In genomic region chr2:16635796-16636699, GRCh38 we compare ENCODE assay signal across 10 cellular contexts. TPM values are rescaled to one million over a fixed set of nuclear protein-coding genes. Genes with fewer than 3 reads are reported as not detected.
DNase-seq lines count a peak whose midpoint lies in the region; ATAC-seq, FAIRE-seq and TF ChIP-seq lines count a peak whose summit lies in the region.
"Had no signal": no experiment of that assay in that cellular context is flagged by ENCODE, and none has a peak within 500 bp of the region (broad histone marks: within the 10 kb centered on the region; RNA-seq: fewer than 3 reads in every experiment).

No MANE protein-coding gene starts in this region.

- peak; percentile 94 for DNase-seq in A673 (ENCODE audit: low spot score)
- DNase-seq in medulla oblongata (ENCODE audit: extremely low spot score): peak; percentile 65
- DNase-seq in left lobe of liver (ENCODE audit: low spot score): no peak
- DNase-seq in MCF 10A (ENCODE audit: unreplicated experiment): no peak
- no peak for DNase-seq in GM12892 (ENCODE audit: insufficient read length)

- TF ChIP-seq POLR2A in GM12892 (IDR thresholded peaks at IDR 0.05; ENCODE audit: low read depth, low read length): no peak

- no peak overlapping the region for H3K4me3 Mint-ChIP-seq in MCF 10A (ENCODE audit: unreplicated experiment)
- H3K4me3 Mint-ChIP-seq: activated T-helper 17 cell treated with anti-CD3 and anti-CD28 coated beads, Interleukin-2, amount 50 U/mL, for 72 hours had no signal

- FAIRE-seq in GM12892 (lab: Jason Lieb, UNC): no peak

- ATAC-seq in HG03432 (IDR thresholded peaks at IDR 0.05; ENCODE audit: unreplicated experiment): peak; percentile 49
- peak; percentile 55; the same call in 1 of the 3 replicates for ATAC-seq in SK-N-SH treated with all-trans-retinoic acid at 6 μM for 48 hours
- ATAC-seq in left lobe of liver: no peak
- ATAC-seq in activated CD4-positive, CD25-positive, alpha-beta regulatory T cell treated with anti-CD3 and anti-CD28 coated beads, Interleukin-2, amount 50 U/mL, for 24 hours: no peak
- ATAC-seq: activated T-helper 17 cell treated with anti-CD3 and anti-CD28 coated beads, Interleukin-2, amount 50 U/mL, for 72 hours had no signal

- H3K4me1 Mint-ChIP-seq in MCF 10A (ENCODE audit: insufficient read depth, unreplicated experiment): peaks cover 8% of the 10 kb centered on the region
- H3K4me1 Mint-ChIP-seq: activated T-helper 17 cell treated with anti-CD3 and anti-CD28 coated beads, Interleukin-2, amount 50 U/mL, for 72 hours had no signal

- H3K27me3 ChIP-seq in A673 (replicated peaks; ENCODE audit: insufficient read depth, low read depth, low read length, poor library complexity): no peaks in the 10 kb centered on the region
- H3K27me3 ChIP-seq: SJSA1 had no signal

- peaks cover 100% of the 10 kb centered on the region for H3K4me1 ChIP-seq in A673 (ENCODE audit: insufficient read depth, low read length, poor library complexity, severe bottlenecking)

- intact Hi-C loops in A673 (cut with micrococcal nuclease; ENCODE audit: unreplicated experiment): loop anchor here (10.0 kb wide), 1 partner anchor 989 kb away; no protein-coding TSS in a partner anchor
- intact Hi-C loops in MCF 10A (cut with micrococcal nuclease): no loop called here

- H3K9me3 ChIP-seq in A673 (ENCODE audit: low read depth, low read length, poor library complexity, severe bottlenecking): no peaks in the 10 kb centered on the region
- H3K9me3 ChIP-seq: SJSA1 had no signal

- BruUV-seq in A673 (replicated peaks; lab: Mats Ljungman, UMichigan): no TSS peak
- no TSS peak for BruUV-seq in MCF 10A (replicated peaks; lab: Mats Ljungman, UMichigan)

- CTCF ChIA-PET in A673 (lab: Charles Lee): interaction anchor here (1.0 kb wide), 1 partner anchor 18 kb away, joined by 4 read pairs; no protein-coding TSS in a partner anchor
- CTCF ChIA-PET in MCF 10A (lab: Yijun Ruan, JAX): interaction anchor here (0.5 to 4.1 kb wide), 7 partner anchors 8 to 1036 kb away, joined by 3 to 16 read pairs (median 3); no protein-coding TSS in a partner anchor

- H3K9me3 Mint-ChIP-seq in MCF 10A (ENCODE audit: unreplicated experiment): no peaks in the 10 kb centered on the region
- H3K9me3 Mint-ChIP-seq: activated T-helper 17 cell treated with anti-CD3 and anti-CD28 coated beads, Interleukin-2, amount 50 U/mL, for 72 hours had no signal

- POLR2A ChIA-PET in A673 (lab: Charles Lee; ENCODE audit: low non-redundant PET): interaction anchor here (0.6 kb wide), 1 partner anchor 64 kb away, joined by 3 read pairs; no protein-coding TSS in a partner anchor
- POLR2A ChIA-PET in MCF 10A (lab: Yijun Ruan, JAX): interaction anchor here (0.8 to 1.5 kb wide), 5 partner anchors 14 to 104 kb away, joined by 3 to 5 read pairs (median 4); no protein-coding TSS in a partner anchor

- no peak overlapping the region for H3K27ac Mint-ChIP-seq in MCF 10A (ENCODE audit: low read depth, unreplicated experiment)
- H3K27ac Mint-ChIP-seq: activated T-helper 17 cell treated with anti-CD3 and anti-CD28 coated beads, Interleukin-2, amount 50 U/mL, for 72 hours had no signal

- H3K4me3 ChIP-seq in A673 (ENCODE audit: low read depth, low read length, poor library complexity, severe bottlenecking): peak overlapping the region; percentile 2
- H3K4me3 ChIP-seq: SJSA1 had no signal

- no peaks in the 10 kb centered on the region for H3K36me3 Mint-ChIP-seq in MCF 10A (ENCODE audit: insufficient read depth, unreplicated experiment)

- peaks cover 41% of the 10 kb centered on the region for H3K36me3 ChIP-seq in A673 (ENCODE audit: insufficient read depth, low read length, poor library complexity, severe bottlenecking)
- H3K36me3 ChIP-seq: SJSA1 had no signal

- 0 out of 2 replicates have a peak, but pooled peaks have one; percentile 31 for TF ChIP-seq CTCF in A673 (conservative IDR thresholded peaks at IDR 0.05; ENCODE audit: low read depth, low read length)
- no peak for TF ChIP-seq CTCF in MCF 10A (IDR thresholded peaks at IDR 0.05; ENCODE audit: unreplicated experiment)

- H3K27ac ChIP-seq in A673 (ENCODE audit: low read depth, low read length, poor library complexity, severe bottlenecking): peak overlapping the region; percentile 94
- H3K27ac ChIP-seq: SJSA1 had no signal

- no peaks in the 10 kb centered on the region for H3K27me3 Mint-ChIP-seq in MCF 10A (ENCODE audit: insufficient read depth, unreplicated experiment)

TF ChIP-seq in SK-N-SH treated with all-trans-retinoic acid at 6 μM for 48 hours, 23 proteins besides CTCF, POLR2A, EP300 and RAD21 (continues in another document):
- TF ChIP-seq RARB (CRISPR knock-in tag; IDR thresholded peaks at IDR 0.05): no peak
- TF ChIP-seq, protein P1, sequence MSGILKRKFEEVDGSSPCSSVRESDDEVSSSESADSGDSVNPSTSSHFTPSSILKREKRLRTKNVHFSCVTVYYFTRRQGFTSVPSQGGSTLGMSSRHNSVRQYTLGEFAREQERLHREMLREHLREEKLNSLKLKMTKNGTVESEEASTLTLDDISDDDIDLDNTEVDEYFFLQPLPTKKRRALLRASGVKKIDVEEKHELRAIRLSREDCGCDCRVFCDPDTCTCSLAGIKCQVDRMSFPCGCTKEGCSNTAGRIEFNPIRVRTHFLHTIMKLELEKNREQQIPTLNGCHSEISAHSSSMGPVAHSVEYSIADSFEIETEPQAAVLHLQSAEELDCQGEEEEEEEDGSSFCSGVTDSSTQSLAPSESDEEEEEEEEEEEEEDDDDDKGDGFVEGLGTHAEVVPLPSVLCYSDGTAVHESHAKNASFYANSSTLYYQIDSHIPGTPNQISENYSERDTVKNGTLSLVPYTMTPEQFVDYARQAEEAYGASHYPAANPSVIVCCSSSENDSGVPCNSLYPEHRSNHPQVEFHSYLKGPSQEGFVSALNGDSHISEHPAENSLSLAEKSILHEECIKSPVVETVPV (CRISPR knock-in tag; IDR thresholded peaks at IDR 0.05): no peak
- no peak for TF ChIP-seq ISL1 (CRISPR knock-in tag; IDR thresholded peaks at IDR 0.05)
- TF ChIP-seq, protein P2, sequence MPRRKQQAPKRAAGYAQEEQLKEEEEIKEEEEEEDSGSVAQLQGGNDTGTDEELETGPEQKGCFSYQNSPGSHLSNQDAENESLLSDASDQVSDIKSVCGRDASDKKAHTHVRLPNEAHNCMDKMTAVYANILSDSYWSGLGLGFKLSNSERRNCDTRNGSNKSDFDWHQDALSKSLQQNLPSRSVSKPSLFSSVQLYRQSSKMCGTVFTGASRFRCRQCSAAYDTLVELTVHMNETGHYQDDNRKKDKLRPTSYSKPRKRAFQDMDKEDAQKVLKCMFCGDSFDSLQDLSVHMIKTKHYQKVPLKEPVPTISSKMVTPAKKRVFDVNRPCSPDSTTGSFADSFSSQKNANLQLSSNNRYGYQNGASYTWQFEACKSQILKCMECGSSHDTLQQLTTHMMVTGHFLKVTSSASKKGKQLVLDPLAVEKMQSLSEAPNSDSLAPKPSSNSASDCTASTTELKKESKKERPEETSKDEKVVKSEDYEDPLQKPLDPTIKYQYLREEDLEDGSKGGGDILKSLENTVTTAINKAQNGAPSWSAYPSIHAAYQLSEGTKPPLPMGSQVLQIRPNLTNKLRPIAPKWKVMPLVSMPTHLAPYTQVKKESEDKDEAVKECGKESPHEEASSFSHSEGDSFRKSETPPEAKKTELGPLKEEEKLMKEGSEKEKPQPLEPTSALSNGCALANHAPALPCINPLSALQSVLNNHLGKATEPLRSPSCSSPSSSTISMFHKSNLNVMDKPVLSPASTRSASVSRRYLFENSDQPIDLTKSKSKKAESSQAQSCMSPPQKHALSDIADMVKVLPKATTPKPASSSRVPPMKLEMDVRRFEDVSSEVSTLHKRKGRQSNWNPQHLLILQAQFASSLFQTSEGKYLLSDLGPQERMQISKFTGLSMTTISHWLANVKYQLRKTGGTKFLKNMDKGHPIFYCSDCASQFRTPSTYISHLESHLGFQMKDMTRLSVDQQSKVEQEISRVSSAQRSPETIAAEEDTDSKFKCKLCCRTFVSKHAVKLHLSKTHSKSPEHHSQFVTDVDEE (CRISPR knock-in tag; IDR thresholded peaks at IDR 0.05): no peak
- no peak for TF ChIP-seq BACH2 (CRISPR knock-in tag; IDR thresholded peaks at IDR 0.05; ENCODE audit: borderline replicate concordance)
- no peak for TF ChIP-seq POU6F1 (CRISPR knock-in tag; IDR thresholded peaks at IDR 0.05; ENCODE audit: borderline replicate concordance, low read depth)
- TF ChIP-seq, protein P3, sequence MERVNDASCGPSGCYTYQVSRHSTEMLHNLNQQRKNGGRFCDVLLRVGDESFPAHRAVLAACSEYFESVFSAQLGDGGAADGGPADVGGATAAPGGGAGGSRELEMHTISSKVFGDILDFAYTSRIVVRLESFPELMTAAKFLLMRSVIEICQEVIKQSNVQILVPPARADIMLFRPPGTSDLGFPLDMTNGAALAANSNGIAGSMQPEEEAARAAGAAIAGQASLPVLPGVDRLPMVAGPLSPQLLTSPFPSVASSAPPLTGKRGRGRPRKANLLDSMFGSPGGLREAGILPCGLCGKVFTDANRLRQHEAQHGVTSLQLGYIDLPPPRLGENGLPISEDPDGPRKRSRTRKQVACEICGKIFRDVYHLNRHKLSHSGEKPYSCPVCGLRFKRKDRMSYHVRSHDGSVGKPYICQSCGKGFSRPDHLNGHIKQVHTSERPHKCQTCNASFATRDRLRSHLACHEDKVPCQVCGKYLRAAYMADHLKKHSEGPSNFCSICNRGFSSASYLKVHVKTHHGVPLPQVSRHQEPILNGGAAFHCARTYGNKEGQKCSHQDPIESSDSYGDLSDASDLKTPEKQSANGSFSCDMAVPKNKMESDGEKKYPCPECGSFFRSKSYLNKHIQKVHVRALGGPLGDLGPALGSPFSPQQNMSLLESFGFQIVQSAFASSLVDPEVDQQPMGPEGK (CRISPR knock-in tag; IDR thresholded peaks at IDR 0.05; ENCODE audit: borderline replicate concordance): no peak
- no peak for TF ChIP-seq SNAI2 (CRISPR knock-in tag; IDR thresholded peaks at IDR 0.05)
- no peak for TF ChIP-seq CSDC2 (CRISPR knock-in tag; IDR thresholded peaks at IDR 0.05)

RNA-seq across cellular contexts. Expression of gene CYRIA, which starts 29.6 kb away (rescaled TPM):
- 183 TPM in 2 replicates for total RNA-seq in A673 (2021)
- 1.7 TPM for total RNA-seq in left lobe of liver
- total RNA-seq in MCF 10A (2022): 0.35 and 1.2 TPM in 2 replicates
- polyA plus RNA-seq in GM12892 (2012; ENCODE audit: missing spikeins): 0.93 TPM

Comparison
In these comparisons a context has a peak if more than half of its experiments do, and no peak if none do; other contexts are left out.
1. DNase-seq: peak in A673 (single experiment) and medulla oblongata (single experiment); none in left lobe of liver (single experiment), MCF 10A (single experiment) and GM12892 (single experiment).
2. ATAC-seq: peak in HG03432 (single experiment) and SK-N-SH treated with all-trans-retinoic acid at 6 μM for 48 hours (single experiment); none in left lobe of liver (single experiment) and activated CD4-positive, CD25-positive, alpha-beta regulatory T cell treated with anti-CD3 and anti-CD28 coated beads, Interleukin-2, amount 50 U/mL, for 24 hours (0 of 2).
3. RNA of gene CYRIA, which starts 29.6 kb away (total RNA-seq): 183 TPM in A673; 1.7 TPM in left lobe of liver (single experiment) and 0.35 to 1.2 TPM in MCF 10A; every median in the first group is over 10 times any median in the second.